In genomic region chr15:99592135-99592845, GRCh38 we compare ENCODE assay signal across 19 cellular contexts. TPM values are rescaled to one million over a fixed set of nuclear protein-coding genes. Genes with fewer than 3 reads are reported as not detected.
DNase-seq lines count a peak whose midpoint lies in the region; ATAC-seq, FAIRE-seq and TF ChIP-seq lines count a peak whose summit lies in the region.
"Had no signal": no experiment of that assay in that cellular context is flagged by ENCODE, and none has a peak within 500 bp of the region (broad histone marks: within the 10 kb centered on the region; RNA-seq: fewer than 3 reads in every experiment).

No MANE protein-coding gene starts in this region.

- intact Hi-C loops in CD8-positive, alpha-beta T cell (cut with DNase I, micrococcal nuclease), result no loop called here
- intact Hi-C loops in heart left ventricle (cut with DNase I), result loop anchor here in 1 of 10 donors (5.0 kb wide), 1 partner anchor 90 kb away; no protein-coding TSS in a partner anchor
- intact Hi-C loops in pancreas (cut with DNase I), result no loop called here
- intact Hi-C loops in esophagus muscularis mucosa (cut with DNase I), result no loop called here

- WGBS in heart left ventricle, 4 donors, result 33 to 42% (median 39%) methylated on average over 6 of the region's 6 CpGs
- 70 to 75% methylated on average over 6 of the region's 6 CpGs for WGBS in pancreas, 2 donors
- WGBS in esophagus muscularis mucosa, result 76% methylated on average over 6 of the region's 6 CpGs

- H3K36me3 Mint-ChIP-seq in CD8-positive, alpha-beta T cell, result peaks cover 23% of the 10 kb centered on the region

- in situ Hi-C loops in astrocyte of the spinal cord (cut with HindIII; ENCODE audit: low sequenced_read_pairs), result no loop called here

- POLR2A ChIA-PET in CD8-positive, alpha-beta T cell (lab: Charles Lee), result no interaction called here

- no peak for ATAC-seq in CD8-positive, alpha-beta T cell
- ATAC-seq in heart left ventricle, result peak in 3 of 4 donors; percentile 11 to 52 (median 34)
- ATAC-seq in pancreas, result peak; percentile 66 to 91 (median 86)
- ATAC-seq in HG03378 (IDR thresholded peaks at IDR 0.05; ENCODE audit: unreplicated experiment), result no peak
- ATAC-seq in GM19023 (IDR thresholded peaks at IDR 0.05; ENCODE audit: unreplicated experiment), result no peak
- ATAC-seq: activated CD8-positive, alpha-beta T cell treated with anti-CD3 and anti-CD28 coated beads, Interleukin-2, amount 10 ng/mL, durations not matched to agents 7 days and 5 days had no signal

- no peaks in the 10 kb centered on the region for H3K36me3 ChIP-seq in CD8-positive, alpha-beta T cell (ENCODE audit: insufficient read depth, low read length)
- H3K36me3 ChIP-seq in heart left ventricle (no peaks in the 10 kb centered on the region), pancreas (no peaks in the 10 kb centered on the region), esophagus muscularis mucosa (no peaks in the 10 kb centered on the region)

- no peak overlapping the region for H3K4me3 Mint-ChIP-seq in CD8-positive, alpha-beta T cell
- H3K4me3 Mint-ChIP-seq: activated CD8-positive, alpha-beta T cell treated with anti-CD3 and anti-CD28 coated beads, Interleukin-2, amount 10 ng/mL, durations not matched to agents 7 days and 5 days; CD4-positive, CD25-positive, alpha-beta regulatory T cell had no signal

- H3K4me1 Mint-ChIP-seq in CD8-positive, alpha-beta T cell (ENCODE audit: low read depth), result peaks cover 54% of the 10 kb centered on the region

- TF ChIP-seq POLR2A in heart left ventricle (IDR thresholded peaks at IDR 0.05) (no peak), esophagus muscularis mucosa (IDR thresholded peaks at IDR 0.05; ENCODE audit: low read depth) (no peak)

- no peak for TF ChIP-seq CTCF in CD8-positive, alpha-beta T cell (IDR thresholded peaks at IDR 0.05)
- TF ChIP-seq CTCF in astrocyte of the spinal cord (IDR thresholded peaks at IDR 0.05; ENCODE audit: low read depth, low read length), result no peak
- no peak for TF ChIP-seq CTCF in heart left ventricle (IDR thresholded peaks at IDR 0.05)
- TF ChIP-seq CTCF in pancreas (IDR thresholded peaks at IDR 0.05), result no peak
- TF ChIP-seq CTCF in esophagus muscularis mucosa (IDR thresholded peaks at IDR 0.05), result no peak

- no peaks in the 10 kb centered on the region for H3K27me3 Mint-ChIP-seq in CD8-positive, alpha-beta T cell (ENCODE audit: low read depth)
- H3K27me3 Mint-ChIP-seq: CD4-positive, CD25-positive, alpha-beta regulatory T cell; progenitor cell of endocrine pancreas had no signal

- no peak overlapping the region for H3K27ac ChIP-seq in CD8-positive, alpha-beta T cell (ENCODE audit: low read depth, low read length)
- peak overlapping the region in 2 of 12 donors; percentile 8 to 29 for H3K27ac ChIP-seq in heart left ventricle
- peak overlapping the region in 2 of 4 donors; percentile 23 to 48 for H3K27ac ChIP-seq in pancreas
- H3K27ac ChIP-seq in esophagus muscularis mucosa (replicated peaks in 1 of 4), result no peak overlapping the region

- CTCF ChIA-PET in CD8-positive, alpha-beta T cell (lab: Charles Lee), result interaction anchor here (1.0 kb wide), 1 partner anchor 112 kb away, joined by 4 read pairs; no protein-coding TSS in a partner anchor

- H3K9me3 ChIP-seq in CD8-positive, alpha-beta T cell (ENCODE audit: low read length), result no peaks in the 10 kb centered on the region
- H3K9me3 ChIP-seq in heart left ventricle (peaks cover 0 to 11% (median 0%) of the 10 kb centered on the region in 12 donors), pancreas (no peaks in the 10 kb centered on the region), esophagus muscularis mucosa (peaks cover 0 to 5% (median 0%) of the 10 kb centered on the region in 4 donors)

- no peak for DNase-seq in CD8-positive, alpha-beta T cell
- peak; percentile 56 for DNase-seq in astrocyte of the spinal cord (ENCODE audit: low read depth, low spot score)
- DNase-seq in heart left ventricle, result no peak
- DNase-seq in pancreas, result no peak
- DNase-seq in esophagus muscularis mucosa (ENCODE audit: extremely low spot score), result no peak
- DNase-seq in NCI-H524 (lab: John Stamatoyannopoulos, UW), result no peak
- DNase-seq: activated CD8-positive, alpha-beta T cell treated with anti-CD3 and anti-CD28 coated beads, Interleukin-2, amount 10 ng/mL, durations not matched to agents 7 days and 5 days; activated effector memory CD4-positive, alpha-beta T cell treated with anti-CD3 and anti-CD28 coated beads, Interleukin-2, amount 50 U/mL, for 16 hours; caudate nucleus; CD4-positive, CD25-positive, alpha-beta regulatory T cell; GOT3; NCI-H2029; NCI-H748 treated with DMSO at 0.1 percent for 48 hours; SHP77; T1000 had no signal

- TF ChIP-seq EP300 in esophagus muscularis mucosa (IDR thresholded peaks at IDR 0.05), result no peak

- peaks cover 5% of the 10 kb centered on the region for H3K4me1 ChIP-seq in CD8-positive, alpha-beta T cell (ENCODE audit: insufficient read depth, low read length)
- H3K4me1 ChIP-seq in heart left ventricle (peaks cover 11 to 82% (median 51%) of the 10 kb centered on the region in 12 donors), pancreas (peaks cover 0 to 15% (median 4%) of the 10 kb centered on the region in 3 donors), esophagus muscularis mucosa (peaks cover 42 to 61% (median 48%) of the 10 kb centered on the region in 4 donors)

- FAIRE-seq in pancreas (lab: Jason Lieb, UNC), result no peak
- FAIRE-seq: urothelium cell line had no signal

- peaks cover 16% of the 10 kb centered on the region for H3K9me3 Mint-ChIP-seq in CD8-positive, alpha-beta T cell

- H3K27ac Mint-ChIP-seq in CD8-positive, alpha-beta T cell, result peak overlapping the region; percentile 20
- H3K27ac Mint-ChIP-seq: activated CD8-positive, alpha-beta T cell treated with anti-CD3 and anti-CD28 coated beads, Interleukin-2, amount 10 ng/mL, durations not matched to agents 7 days and 5 days; progenitor cell of endocrine pancreas had no signal

- H3K27me3 ChIP-seq in CD8-positive, alpha-beta T cell (ENCODE audit: insufficient read depth, low read length), result no peaks in the 10 kb centered on the region
- no peaks in the 10 kb centered on the region for H3K27me3 ChIP-seq in heart left ventricle
- H3K27me3 ChIP-seq in pancreas, result no peaks in the 10 kb centered on the region
- H3K27me3 ChIP-seq in esophagus muscularis mucosa, result no peaks in the 10 kb centered on the region

- H3K4me3 ChIP-seq in CD8-positive, alpha-beta T cell (ENCODE audit: low read depth, low read length), result no peak overlapping the region
- no peak overlapping the region for H3K4me3 ChIP-seq in astrocyte of the spinal cord (ENCODE audit: low read depth, low read length)
- H3K4me3 ChIP-seq in heart left ventricle, result no peak overlapping the region
- no peak overlapping the region for H3K4me3 ChIP-seq in pancreas
- H3K4me3 ChIP-seq in esophagus muscularis mucosa, result no peak overlapping the region

RNA-seq across cellular contexts. Expression of gene MEF2A, which starts 26.5 kb away (rescaled TPM):
- 10 to 100 TPM; 20.3 to 24.9 TPM for total RNA-seq in CD8-positive, alpha-beta T cell
- total RNA-seq in heart left ventricle (100 to 1,000 TPM; 131 to 192 (median 160) TPM), pancreas (10 to 100 TPM; 10.3 to 24.4 (median 15.9) TPM), esophagus muscularis mucosa (10 to 100 TPM; 63.1 to 76.7 (median 73.3) TPM)
- polyA plus RNA-seq in heart left ventricle (10 to 100 TPM; 53.4 to 54.2 TPM), pancreas (10 to 100 TPM in 1 of 2 donors, 1 to 10 TPM in 1; 9.2 to 17.0 TPM)

Comparison
In these comparisons a context has a peak if more than half of its experiments do, and no peak if none do; other contexts are left out.
1. ATAC-seq: peak in heart left ventricle (3 of 4) and pancreas (4 of 4); none in CD8-positive, alpha-beta T cell (single experiment), HG03378 (single experiment) and GM19023 (single experiment).